10 cellular contexts compared by ENCODE assay signal in the genomic region with DNA sequence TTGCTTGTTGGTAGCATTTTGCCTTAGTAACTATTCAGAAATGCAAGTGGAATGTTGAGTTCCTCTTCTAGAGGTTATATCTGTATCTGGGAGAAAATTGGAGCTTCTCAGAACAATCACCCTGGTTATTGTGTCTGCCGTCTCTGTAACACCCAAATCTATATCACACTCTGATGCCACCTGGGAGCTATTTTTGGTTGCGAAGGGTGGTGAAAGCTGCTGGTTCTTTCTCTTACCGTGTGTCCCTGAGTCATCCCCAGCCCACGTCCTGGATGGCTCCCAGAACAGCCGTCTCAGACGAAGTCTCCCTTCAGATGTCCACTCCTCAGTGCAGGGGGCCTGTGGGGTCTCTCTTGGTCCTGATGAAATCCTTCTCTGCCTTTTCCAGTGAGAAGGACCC.
A peak's percentile ranks its signal among the peaks of the same experiment; 100 is the strongest.
DNase-seq lines count a peak whose midpoint lies in the region; ATAC-seq and TF ChIP-seq lines count a peak whose summit lies in the region.
"Had no signal": no experiment of that assay in that cellular context is flagged by ENCODE, and none has a peak within 500 bp of the region (broad histone marks: within the 10 kb centered on the region; RNA-seq: fewer than 3 reads in every experiment).

No MANE protein-coding gene starts in this region.

- H3K27me3 Mint-ChIP-seq in CD8-positive, alpha-beta memory T cell, result peaks cover 27 to 50% of the 10 kb centered on the region in 2 donors

- H3K27me3 ChIP-seq in breast epithelium, result no peaks in the 10 kb centered on the region
- no peaks in the 10 kb centered on the region for H3K27me3 ChIP-seq in CD8-positive, alpha-beta memory T cell (ENCODE audit: insufficient read depth, low read length, poor library complexity, severe bottlenecking)

- intact Hi-C loops in breast epithelium (cut with DNase I; ENCODE audit: low total_unique reads), result no loop called here

- POLR2A ChIA-PET in CD8-positive, alpha-beta memory T cell (lab: Charles Lee), result no interaction called here

- no peaks in the 10 kb centered on the region for H3K9me3 ChIP-seq in breast epithelium
- no peaks in the 10 kb centered on the region for H3K9me3 ChIP-seq in CD8-positive, alpha-beta memory T cell (ENCODE audit: low read length)

- H3K27ac Mint-ChIP-seq in CD8-positive, alpha-beta memory T cell, result no peak overlapping the region

- no peaks in the 10 kb centered on the region for H3K4me1 Mint-ChIP-seq in CD8-positive, alpha-beta memory T cell

- H3K27ac ChIP-seq in breast epithelium (no peak overlapping the region), temporal lobe (ENCODE audit: low read depth, low read length) (peak overlapping the region; percentile 50)
- no peak overlapping the region for H3K27ac ChIP-seq in CD8-positive, alpha-beta memory T cell (ENCODE audit: low read depth, low read length)

- CTCF ChIA-PET in CD8-positive, alpha-beta memory T cell (lab: Charles Lee), result no interaction called here

- H3K4me3 Mint-ChIP-seq in CD8-positive, alpha-beta memory T cell, result no peak overlapping the region

- no peaks in the 10 kb centered on the region for H3K36me3 Mint-ChIP-seq in CD8-positive, alpha-beta memory T cell

- H3K4me3 ChIP-seq in breast epithelium, result peak overlapping the region in 2 of 3 donors; percentile 34 to 52
- H3K4me3 ChIP-seq in CD8-positive, alpha-beta memory T cell (ENCODE audit: low read length), result no peak overlapping the region

- ATAC-seq in HG02610 (IDR thresholded peaks at IDR 0.05; ENCODE audit: unreplicated experiment), result no peak

- H3K9me3 Mint-ChIP-seq in CD8-positive, alpha-beta memory T cell, result no peaks in the 10 kb centered on the region

- TF ChIP-seq POLR2A in breast epithelium (IDR thresholded peaks at IDR 0.05), result no peak

- DNase-seq in LHCN-M2 (ENCODE audit: low read depth) (peak; percentile 74), breast epithelium (ENCODE audit: low spot score in 2 of 2) (no peak), kidney glomerular epithelial cell (lab: John Stamatoyannopoulos, UW) (peak; percentile 23)
- DNase-seq in activated CD4-positive, alpha-beta T cell treated with anti-CD3 and anti-CD28 coated beads, Interleukin-2, amount 50 U/mL, for 1 hour, result no peak
- no peak for DNase-seq in CD8-positive, alpha-beta memory T cell
- DNase-seq: activated CD4-positive, alpha-beta T cell treated with anti-CD3 and anti-CD28 coated beads for 4 hours; amniotic stem cell; NCI-H748 treated with DMSO at 0.1 percent for 48 hours had no signal

- no peak for TF ChIP-seq CTCF in breast epithelium (IDR thresholded peaks at IDR 0.05)

- H3K4me1 ChIP-seq in breast epithelium, result no peaks in the 10 kb centered on the region
- no peaks in the 10 kb centered on the region for H3K4me1 ChIP-seq in CD8-positive, alpha-beta memory T cell (ENCODE audit: insufficient read depth, low read length)

- no peaks in the 10 kb centered on the region for H3K36me3 ChIP-seq in breast epithelium
- no peaks in the 10 kb centered on the region for H3K36me3 ChIP-seq in CD8-positive, alpha-beta memory T cell (ENCODE audit: insufficient read depth, low read length)

Comparison
In these comparisons a context has a peak if more than half of its experiments do, and no peak if none do; other contexts are left out.
1. DNase-seq: peak in LHCN-M2 (single experiment) and kidney glomerular epithelial cell (single experiment); none in breast epithelium (0 of 2), activated CD4-positive, alpha-beta T cell treated with anti-CD3 and anti-CD28 coated beads, Interleukin-2, amount 50 U/mL, for 1 hour (single experiment) and CD8-positive, alpha-beta memory T cell (0 of 5).